1 cellular context compared by ENCODE assay signal in genomic region chr6:98827295-98828159, GRCh38.
TF ChIP-seq lines count a peak whose summit lies in the region.

No MANE protein-coding gene starts in this region.

TF ChIP-seq in HEK293, 187 proteins besides CTCF, POLR2A, EP300 and RAD21 (continued from another document):
- no peak for TF ChIP-seq ZNF518A (tag by site-specific recombination; conservative IDR thresholded peaks at IDR 0.05; ENCODE audit: low read depth)
- TF ChIP-seq ZBTB48 (tag by site-specific recombination; IDR thresholded peaks at IDR 0.05), result no peak
